In the genomic region with DNA sequence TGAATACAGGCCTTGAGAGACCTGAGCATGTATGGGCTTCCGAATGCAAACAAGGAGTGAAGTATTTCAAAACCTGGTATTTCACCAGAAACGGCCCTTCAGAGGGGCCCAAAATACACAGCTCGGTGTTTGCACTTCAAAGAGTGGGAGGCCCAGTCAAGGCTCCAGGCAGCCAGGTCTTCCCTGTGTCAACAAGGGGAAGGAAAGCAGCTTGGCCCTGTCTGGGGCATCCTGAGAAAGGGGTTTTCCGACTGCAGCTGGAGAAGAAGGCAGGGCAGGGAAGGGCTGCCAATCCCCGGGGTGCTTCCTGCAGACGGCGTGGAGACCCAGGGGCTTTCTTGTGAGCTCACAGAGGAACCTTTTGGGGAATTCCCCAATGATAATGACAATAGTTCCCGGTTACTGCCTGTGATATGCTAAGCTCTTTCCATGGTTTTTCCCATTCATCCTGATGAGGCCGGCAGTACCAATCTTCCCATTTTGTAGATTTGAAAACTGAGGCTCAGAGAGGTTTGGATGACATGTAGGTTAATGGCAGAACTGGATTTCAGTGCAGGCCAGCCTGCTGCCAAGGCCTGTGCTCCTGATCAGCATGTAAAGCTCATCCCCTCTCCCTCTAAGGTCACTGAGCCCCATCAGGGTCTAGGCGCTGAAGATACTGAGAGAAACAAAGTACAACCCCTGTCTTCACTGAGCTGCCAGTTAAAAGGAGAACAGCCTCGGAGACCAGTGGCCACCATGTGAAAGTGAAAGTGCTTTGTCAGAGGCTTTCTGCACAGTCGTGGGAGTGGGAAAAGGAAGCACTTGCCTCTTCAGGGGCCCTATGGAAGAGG, we compare ENCODE assay signal across 1 cellular context.
TF ChIP-seq lines count a peak whose summit lies in the region.

No MANE protein-coding gene starts in this region.

TF ChIP-seq in GM12878, 131 proteins besides CTCF, POLR2A, EP300 and RAD21 (continued from another document and continues in another):
- TF ChIP-seq, protein P1, sequence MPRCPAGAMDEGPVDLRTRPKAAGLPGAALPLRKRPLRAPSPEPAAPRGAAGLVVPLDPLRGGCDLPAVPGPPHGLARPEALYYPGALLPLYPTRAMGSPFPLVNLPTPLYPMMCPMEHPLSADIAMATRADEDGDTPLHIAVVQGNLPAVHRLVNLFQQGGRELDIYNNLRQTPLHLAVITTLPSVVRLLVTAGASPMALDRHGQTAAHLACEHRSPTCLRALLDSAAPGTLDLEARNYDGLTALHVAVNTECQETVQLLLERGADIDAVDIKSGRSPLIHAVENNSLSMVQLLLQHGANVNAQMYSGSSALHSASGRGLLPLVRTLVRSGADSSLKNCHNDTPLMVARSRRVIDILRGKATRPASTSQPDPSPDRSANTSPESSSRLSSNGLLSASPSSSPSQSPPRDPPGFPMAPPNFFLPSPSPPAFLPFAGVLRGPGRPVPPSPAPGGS (IDR thresholded peaks at IDR 0.05; ENCODE audit: borderline replicate concordance, insufficient read depth, low read depth, low read length, poor library complexity, severe bottlenecking) = no peak
- TF ChIP-seq KAT2A (conservative IDR thresholded peaks at IDR 0.05; ENCODE audit: control insufficient read depth, low read depth, low read length) (no peak), HDGF (IDR thresholded peaks at IDR 0.05) (no peak), CBX5 (IDR thresholded peaks at IDR 0.05; ENCODE audit: low read depth) (no peak), NR2F1 (conservative IDR thresholded peaks at IDR 0.05) (no peak; the same call in 1 of the 2 replicates), STAT3 (IDR thresholded peaks at IDR 0.05; ENCODE audit: low read depth, low read length) (no peak), TBL1XR1 (IDR thresholded peaks at IDR 0.05; ENCODE audit: low read depth, low read length) (no peak), MAX (IDR thresholded peaks at IDR 0.05; ENCODE audit: low read depth, low read length) (no peak), ATF7 (IDR thresholded peaks at IDR 0.05; ENCODE audit: low read depth) (peak; percentile 33; the same call in 1 of the 2 replicates), DPF2 (IDR thresholded peaks at IDR 0.05) (peak; percentile 64), IRF5 (IDR thresholded peaks at IDR 0.05; ENCODE audit: borderline replicate concordance) (no peak), RBBP5 (conservative IDR thresholded peaks at IDR 0.05) (no peak), SPI1 (IDR thresholded peaks at IDR 0.05; ENCODE audit: borderline replicate concordance, insufficient read depth, low read depth, low read length) (peak; percentile 41; the same call in 1 of the 2 replicates), PAX5 (IDR thresholded peaks at IDR 0.05; ENCODE audit: borderline replicate concordance, low read depth, low read length) (no peak), ZNF274 (IDR thresholded peaks at IDR 0.05; ENCODE audit: insufficient read depth, insufficient read length) (no peak), PAX8 (IDR thresholded peaks at IDR 0.05) (no peak), NR2C1 (IDR thresholded peaks at IDR 0.05) (no peak), RB1 (IDR thresholded peaks at IDR 0.05; ENCODE audit: borderline replicate concordance) (no peak), JUND (IDR thresholded peaks at IDR 0.05; ENCODE audit: low read depth, low read length) (no peak), WRNIP1 (IDR thresholded peaks at IDR 0.05; ENCODE audit: borderline replicate concordance, low read depth, low read length) (no peak), USF2 (IDR thresholded peaks at IDR 0.05; ENCODE audit: borderline replicate concordance, low read depth, low read length) (no peak), E2F4 (IDR thresholded peaks at IDR 0.05; ENCODE audit: low read depth, low read length) (no peak), YBX1 (IDR thresholded peaks at IDR 0.05) (no peak), ASH2L (IDR thresholded peaks at IDR 0.05; ENCODE audit: borderline replicate concordance, low read depth) (no peak), ZNF592 (IDR thresholded peaks at IDR 0.05) (no peak), STAT1 (conservative IDR thresholded peaks at IDR 0.05) (no peak), CHD1 (IDR thresholded peaks at IDR 0.05; ENCODE audit: low read depth, low read length) (no peak), ZSCAN29 (IDR thresholded peaks at IDR 0.05) (no peak), CHD4 (IDR thresholded peaks at IDR 0.05) (no peak), IKZF2 (IDR thresholded peaks at IDR 0.05) (peak; percentile 75 to 80), RFX5 (IDR thresholded peaks at IDR 0.05; ENCODE audit: low read depth, low read length) (no peak)
- TF ChIP-seq, protein P2, sequence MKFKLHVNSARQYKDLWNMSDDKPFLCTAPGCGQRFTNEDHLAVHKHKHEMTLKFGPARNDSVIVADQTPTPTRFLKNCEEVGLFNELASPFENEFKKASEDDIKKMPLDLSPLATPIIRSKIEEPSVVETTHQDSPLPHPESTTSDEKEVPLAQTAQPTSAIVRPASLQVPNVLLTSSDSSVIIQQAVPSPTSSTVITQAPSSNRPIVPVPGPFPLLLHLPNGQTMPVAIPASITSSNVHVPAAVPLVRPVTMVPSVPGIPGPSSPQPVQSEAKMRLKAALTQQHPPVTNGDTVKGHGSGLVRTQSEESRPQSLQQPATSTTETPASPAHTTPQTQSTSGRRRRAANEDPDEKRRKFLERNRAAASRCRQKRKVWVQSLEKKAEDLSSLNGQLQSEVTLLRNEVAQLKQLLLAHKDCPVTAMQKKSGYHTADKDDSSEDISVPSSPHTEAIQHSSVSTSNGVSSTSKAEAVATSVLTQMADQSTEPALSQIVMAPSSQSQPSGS (IDR thresholded peaks at IDR 0.05; ENCODE audit: low read length) = no peak
- TF ChIP-seq, protein P3, sequence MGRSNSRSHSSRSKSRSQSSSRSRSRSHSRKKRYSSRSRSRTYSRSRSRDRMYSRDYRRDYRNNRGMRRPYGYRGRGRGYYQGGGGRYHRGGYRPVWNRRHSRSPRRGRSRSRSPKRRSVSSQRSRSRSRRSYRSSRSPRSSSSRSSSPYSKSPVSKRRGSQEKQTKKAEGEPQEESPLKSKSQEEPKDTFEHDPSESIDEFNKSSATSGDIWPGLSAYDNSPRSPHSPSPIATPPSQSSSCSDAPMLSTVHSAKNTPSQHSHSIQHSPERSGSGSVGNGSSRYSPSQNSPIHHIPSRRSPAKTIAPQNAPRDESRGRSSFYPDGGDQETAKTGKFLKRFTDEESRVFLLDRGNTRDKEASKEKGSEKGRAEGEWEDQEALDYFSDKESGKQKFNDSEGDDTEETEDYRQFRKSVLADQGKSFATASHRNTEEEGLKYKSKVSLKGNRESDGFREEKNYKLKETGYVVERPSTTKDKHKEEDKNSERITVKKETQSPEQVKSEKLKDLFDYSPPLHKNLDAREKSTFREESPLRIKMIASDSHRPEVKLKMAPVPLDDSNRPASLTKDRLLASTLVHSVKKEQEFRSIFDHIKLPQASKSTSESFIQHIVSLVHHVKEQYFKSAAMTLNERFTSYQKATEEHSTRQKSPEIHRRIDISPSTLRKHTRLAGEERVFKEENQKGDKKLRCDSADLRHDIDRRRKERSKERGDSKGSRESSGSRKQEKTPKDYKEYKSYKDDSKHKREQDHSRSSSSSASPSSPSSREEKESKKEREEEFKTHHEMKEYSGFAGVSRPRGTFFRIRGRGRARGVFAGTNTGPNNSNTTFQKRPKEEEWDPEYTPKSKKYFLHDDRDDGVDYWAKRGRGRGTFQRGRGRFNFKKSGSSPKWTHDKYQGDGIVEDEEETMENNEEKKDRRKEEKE (IDR thresholded peaks at IDR 0.05) = no peak
- TF ChIP-seq, protein P4, sequence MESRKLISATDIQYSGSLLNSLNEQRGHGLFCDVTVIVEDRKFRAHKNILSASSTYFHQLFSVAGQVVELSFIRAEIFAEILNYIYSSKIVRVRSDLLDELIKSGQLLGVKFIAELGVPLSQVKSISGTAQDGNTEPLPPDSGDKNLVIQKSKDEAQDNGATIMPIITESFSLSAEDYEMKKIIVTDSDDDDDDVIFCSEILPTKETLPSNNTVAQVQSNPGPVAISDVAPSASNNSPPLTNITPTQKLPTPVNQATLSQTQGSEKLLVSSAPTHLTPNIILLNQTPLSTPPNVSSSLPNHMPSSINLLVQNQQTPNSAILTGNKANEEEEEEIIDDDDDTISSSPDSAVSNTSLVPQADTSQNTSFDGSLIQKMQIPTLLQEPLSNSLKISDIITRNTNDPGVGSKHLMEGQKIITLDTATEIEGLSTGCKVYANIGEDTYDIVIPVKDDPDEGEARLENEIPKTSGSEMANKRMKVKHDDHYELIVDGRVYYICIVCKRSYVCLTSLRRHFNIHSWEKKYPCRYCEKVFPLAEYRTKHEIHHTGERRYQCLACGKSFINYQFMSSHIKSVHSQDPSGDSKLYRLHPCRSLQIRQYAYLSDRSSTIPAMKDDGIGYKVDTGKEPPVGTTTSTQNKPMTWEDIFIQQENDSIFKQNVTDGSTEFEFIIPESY (IDR thresholded peaks at IDR 0.05) = no peak
